Comparison of ENCODE assay signal across 9 cellular contexts in the genomic region with DNA sequence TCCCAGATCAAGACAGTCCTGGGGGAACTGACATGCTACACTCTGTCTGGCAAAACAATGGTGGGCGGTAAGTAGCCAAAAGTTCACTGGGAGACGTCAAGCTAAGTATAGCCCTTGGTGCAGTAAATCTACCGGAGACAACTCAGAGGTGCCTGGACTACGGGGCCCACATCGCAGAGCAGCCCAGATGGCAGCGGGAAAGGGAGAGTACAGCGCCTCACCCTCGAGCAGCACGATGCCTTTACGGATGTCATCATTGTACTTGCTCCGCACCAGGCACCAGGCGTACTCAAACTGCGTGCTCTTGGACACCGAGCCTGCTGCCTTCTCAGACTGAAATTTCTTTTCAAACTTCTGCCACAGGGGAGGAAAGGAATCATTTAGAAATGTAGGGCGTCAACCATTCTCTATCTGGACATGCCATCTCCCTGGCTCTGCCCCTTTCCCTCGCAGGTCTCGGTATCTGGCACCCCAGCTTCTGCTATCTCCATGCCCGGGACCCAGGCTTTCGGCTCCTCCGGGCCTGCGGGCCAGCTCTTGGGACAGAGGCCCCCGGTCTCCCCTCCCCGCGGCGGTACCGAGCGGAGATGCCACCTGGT. TPM values are rescaled to one million over a fixed set of nuclear protein-coding genes. Genes with fewer than 3 reads are reported as not detected.
DNase-seq lines count a peak whose midpoint lies in the region; ATAC-seq and TF ChIP-seq lines count a peak whose summit lies in the region.
"Had no signal": no experiment of that assay in that cellular context is flagged by ENCODE, and none has a peak within 500 bp of the region (broad histone marks: within the 10 kb centered on the region; RNA-seq: fewer than 3 reads in every experiment).

No MANE protein-coding gene starts in this region.

- H3K18ac ChIP-seq in IMR-90 (ENCODE audit: low read depth, low read length) = peak overlapping the region; percentile 8; the same call in 1 of the 2 replicates

- dilution Hi-C loops in IMR-90 (cut with HindIII; ENCODE audit: low sequenced_read_pairs, unreplicated experiment) = no loop called here

- POLR2A ChIA-PET in IMR-90 (lab: Charles Lee; ENCODE audit: unreplicated experiment) = no interaction called here

- H3K27ac Mint-ChIP-seq in Calu3 (ENCODE audit: unreplicated experiment) = no peak overlapping the region
- peak overlapping the region; percentile 91 for H3K27ac Mint-ChIP-seq in stimulated activated memory B cell treated with anti-CD40 and anti-IgM and Interleukin-4, amounts not matched to agents 10 μg/mL and 1 μg/mL and 100 μg/mL, for 72 hours

- H3K4me3 ChIP-seq in IMR-90 (ENCODE audit: insufficient read depth, low read depth, low read length) (peak overlapping the region; percentile 73), ascending aorta (peak overlapping the region; percentile 77 to 94)

- in situ Hi-C loops in IMR-90 (cut with MboI; ENCODE audit: low sequenced_read_pairs) = no loop called here

- BruUV-seq in Calu3 (replicated peaks; lab: Mats Ljungman, UMichigan) (no TSS peak), IMR-90 (replicated peaks; lab: Mats Ljungman, UMichigan) (no TSS peak)

- H4K20me1 ChIP-seq in IMR-90 (ENCODE audit: insufficient read depth, low read length) = peaks cover 15% of the 10 kb centered on the region

- peak overlapping the region; percentile 70 for H3K56ac ChIP-seq in IMR-90 (ENCODE audit: extremely low read depth, insufficient read depth, low read length)

- no peak overlapping the region for H2BK20ac ChIP-seq in IMR-90 (ENCODE audit: low read depth, low read length)

- no peak; the same call in 1 of the 2 replicates for TF ChIP-seq RAD21 in IMR-90 (IDR thresholded peaks at IDR 0.05; ENCODE audit: low read length)

- H2BK5ac ChIP-seq in IMR-90 (ENCODE audit: low read depth, low read length, poor library complexity, severe bottlenecking) = peak overlapping the region; percentile 63

- peak overlapping the region; percentile 95 for H3K4me2 ChIP-seq in IMR-90 (ENCODE audit: low read depth, low read length)

- peak overlapping the region; percentile 86 for H3K9ac ChIP-seq in IMR-90 (ENCODE audit: low read depth, low read length)

- no peak overlapping the region; the same call in 1 of the 2 replicates for H2BK120ac ChIP-seq in IMR-90 (ENCODE audit: low read depth, low read length)

- H4K91ac ChIP-seq in IMR-90 (ENCODE audit: insufficient read depth, low read depth, low read length) = no peak overlapping the region

- peak overlapping the region; percentile 83 for H3K14ac ChIP-seq in IMR-90 (replicated peaks; ENCODE audit: low read depth, low read length)

- H3K36me3 Mint-ChIP-seq in Calu3 (ENCODE audit: insufficient read depth, unreplicated experiment) = peaks cover 13% of the 10 kb centered on the region
- H3K36me3 Mint-ChIP-seq in stimulated activated memory B cell treated with anti-CD40 and anti-IgM and Interleukin-4, amounts not matched to agents 10 μg/mL and 1 μg/mL and 100 μg/mL, for 72 hours = peaks cover 35% of the 10 kb centered on the region

- H3K36me3 ChIP-seq in IMR-90 (ENCODE audit: control insufficient read depth, insufficient read depth, low read length) = peaks cover 26% of the 10 kb centered on the region
- H3K36me3 ChIP-seq in ascending aorta = peaks cover 21% of the 10 kb centered on the region in 2 donors

- H3K79me1 ChIP-seq in IMR-90 (ENCODE audit: low read depth in 1 of 2, low read length in 2 of 2) = peaks cover 24 to 56% of the 10 kb centered on the region in 2 experiments

- H3K4ac ChIP-seq in IMR-90 (ENCODE audit: low read depth, low read length) = peak overlapping the region; percentile 76

- intact Hi-C loops in Calu3 (cut with micrococcal nuclease; ENCODE audit: unreplicated experiment) (no loop called here), IMR-90 (cut with micrococcal nuclease) (loop anchor here (1.0 to 2.0 kb wide), 3 partner anchors 25 to 350 kb away; partner anchors contain the start of gene ZNHIT1), ascending aorta (cut with DNase I) (loop anchor here (1.0 to 10.0 kb wide), 7 partner anchors 8 to 1329 kb away; partner anchors contain the start of genes POP7, PPP1R35, TRIM4 and UFSP1)

- ATAC-seq in IMR-90 (ENCODE audit: low read depth) (no peak), GM21515 (IDR thresholded peaks at IDR 0.05; ENCODE audit: unreplicated experiment) (no peak), HG03097 (IDR thresholded peaks at IDR 0.05; ENCODE audit: low FRiP score, unreplicated experiment) (no peak)
- ATAC-seq in stimulated activated memory B cell treated with anti-CD40 and anti-IgM and Interleukin-4, amounts not matched to agents 10 μg/mL and 1 μg/mL and 100 μg/mL, for 72 hours = no peak

- no peaks in the 10 kb centered on the region for H3K9me3 ChIP-seq in IMR-90 (ENCODE audit: control insufficient read depth, insufficient read depth, low read length)
- no peaks in the 10 kb centered on the region for H3K9me3 ChIP-seq in ascending aorta

- H3K23ac ChIP-seq in IMR-90 (ENCODE audit: low read depth, low read length) = peak overlapping the region; percentile 78

- peak overlapping the region; percentile 74 for H4K5ac ChIP-seq in IMR-90 (ENCODE audit: low read depth, low read length)

- no peak overlapping the region for H2BK15ac ChIP-seq in IMR-90 (ENCODE audit: low read depth, low read length)

- H3K9me1 ChIP-seq in IMR-90 (ENCODE audit: insufficient read depth, low read length) = no peaks in the 10 kb centered on the region

- peak overlapping the region; percentile 81; the same call in 1 of the 2 replicates for H2AK5ac ChIP-seq in IMR-90 (ENCODE audit: low read depth, low read length)

- TF ChIP-seq CTCF in Calu3 (IDR thresholded peaks at IDR 0.05; ENCODE audit: unreplicated experiment) (no peak), IMR-90 (conservative IDR thresholded peaks at IDR 0.05; ENCODE audit: low read depth, low read length) (peak; percentile 83; the same call in 1 of the 2 replicates), ascending aorta (IDR thresholded peaks at IDR 0.05) (peak in 1 of 3 experiments; percentile 95)

- H3K27ac ChIP-seq in IMR-90 (ENCODE audit: insufficient read depth, low read length) = peak overlapping the region; percentile 73
- H3K27ac ChIP-seq in ascending aorta = peak overlapping the region; percentile 95 to 97

- no peaks in the 10 kb centered on the region for H3K9me3 Mint-ChIP-seq in Calu3 (ENCODE audit: low read depth, unreplicated experiment)
- no peaks in the 10 kb centered on the region for H3K9me3 Mint-ChIP-seq in stimulated activated memory B cell treated with anti-CD40 and anti-IgM and Interleukin-4, amounts not matched to agents 10 μg/mL and 1 μg/mL and 100 μg/mL, for 72 hours

- H3K4me1 ChIP-seq in IMR-90 (ENCODE audit: control insufficient read depth, insufficient read depth, low read length) (peaks cover 5% of the 10 kb centered on the region; the same call in 1 of the 2 replicates), ascending aorta (peaks cover 0 to 14% of the 10 kb centered on the region in 2 donors)

- H3K27me3 ChIP-seq in IMR-90 (ENCODE audit: control insufficient read depth, insufficient read depth, low read length) (no peaks in the 10 kb centered on the region), ascending aorta (no peaks in the 10 kb centered on the region)

- DNase-seq in Calu3 (no peak), IMR-90 (no peak), ascending aorta (ENCODE audit: low spot score in 2 of 2) (no peak), islet precursor cell (peak; percentile 85)
- no peak for DNase-seq in stimulated activated CD4-positive, alpha-beta T cell treated with anti-CD3 and anti-CD28 coated beads, Interleukin-4, amount 100 ng/mL, for 24 hours

- TF ChIP-seq POLR2A in IMR-90 (IDR thresholded peaks at IDR 0.05; ENCODE audit: low read depth, low read length) = no peak

- H2AK9ac ChIP-seq in IMR-90 (replicated peaks; ENCODE audit: low read depth, low read length, poor library complexity) = peak overlapping the region; percentile 89

- H4K8ac ChIP-seq in IMR-90 (ENCODE audit: low read depth in 2 of 2, low read length in 2 of 2) = peak overlapping the region; percentile 72 to 98

- 54% methylated on average over 10 of the region's 27 CpGs; no CpG with 5 or more reads in 1 of the 2 experiments for WGBS in IMR-90 (ENCODE audit: extremely low coverage in 2 of 2, insufficient read length in 1 of 2), 2 experiments

- H3K4me3 Mint-ChIP-seq in Calu3 (ENCODE audit: low read depth, unreplicated experiment) = peak overlapping the region; percentile 97
- H3K4me3 Mint-ChIP-seq in stimulated activated memory B cell treated with anti-CD40 and anti-IgM and Interleukin-4, amounts not matched to agents 10 μg/mL and 1 μg/mL and 100 μg/mL, for 72 hours = peak overlapping the region; percentile 98

- H3K27me3 Mint-ChIP-seq in Calu3 (ENCODE audit: unreplicated experiment) = no peaks in the 10 kb centered on the region
- no peaks in the 10 kb centered on the region for H3K27me3 Mint-ChIP-seq in stimulated activated memory B cell treated with anti-CD40 and anti-IgM and Interleukin-4, amounts not matched to agents 10 μg/mL and 1 μg/mL and 100 μg/mL, for 72 hours

- H3K4me1 Mint-ChIP-seq in Calu3 (ENCODE audit: low read depth, unreplicated experiment) = no peaks in the 10 kb centered on the region
- peaks cover 38% of the 10 kb centered on the region for H3K4me1 Mint-ChIP-seq in stimulated activated memory B cell treated with anti-CD40 and anti-IgM and Interleukin-4, amounts not matched to agents 10 μg/mL and 1 μg/mL and 100 μg/mL, for 72 hours

- CTCF ChIA-PET in Calu3 (lab: Charles Lee) = interaction anchor here (0.6 to 1.9 kb wide), 6 partner anchors 24 to 100 kb away, joined by 3 to 19 read pairs (median 5); partner anchors contain the start of genes PLOD3 and ZNHIT1
- CTCF ChIA-PET in IMR-90 (lab: Yijun Ruan, JAX) = interaction anchor here (0.9 to 2.1 kb wide), 6 partner anchors 8 to 100 kb away, joined by 3 to 7 read pairs (median 5); partner anchors contain the start of genes PLOD3 and ZNHIT1

- H2AFZ ChIP-seq in IMR-90 (replicated peaks; ENCODE audit: low read length, poor library complexity) = peak overlapping the region; percentile 100

RNA-seq across cellular contexts. Expression of gene FIS1, which starts 1.0 kb away (rescaled TPM):
- total RNA-seq in Calu3 (2022) = 83.8 and 90.0 TPM in 2 replicates
- 241 and 293 TPM in 2 replicates for total RNA-seq in IMR-90 (2012; rRNA removed)
- 470 and 489 TPM in 2 replicates for polyA plus RNA-seq in IMR-90 (2012; rRNA removed)
- polyA plus RNA-seq in IMR-90 (2012; cell fraction: cytosol; rRNA removed) = 544 and 563 TPM in 2 replicates
- polyA plus RNA-seq in IMR-90 (2012; cell fraction: nucleus; rRNA removed; ENCODE audit: low replicate concordance) = 172 and 183 TPM in 2 replicates
- total RNA-seq in ascending aorta = 266 TPM

RNA-seq across cellular contexts. Expression of gene CLDN15, which starts 6.3 kb away (rescaled TPM):
- total RNA-seq in Calu3 (2022) (6.4 and 8.5 TPM in 2 replicates), IMR-90 (2012; rRNA removed) (0.56 and 0.72 TPM in 2 replicates), ascending aorta (27.7 TPM)
- 5.4 and 6.7 TPM in 2 replicates for polyA plus RNA-seq in IMR-90 (2012; rRNA removed)
- 3.5 and 4.6 TPM in 2 replicates for polyA plus RNA-seq in IMR-90 (2012; cell fraction: cytosol; rRNA removed)
- 30.5 and 67.2 TPM in 2 replicates for polyA plus RNA-seq in IMR-90 (2012; cell fraction: nucleus; rRNA removed; ENCODE audit: low replicate concordance)

RNA-seq across cellular contexts. Expression of gene ZNHIT1, which starts 25.9 kb away (rescaled TPM):
- 57.2 and 57.5 TPM in 2 replicates for total RNA-seq in Calu3 (2022)
- total RNA-seq in IMR-90 (2012; rRNA removed) = 31.7 and 34.4 TPM in 2 replicates
- 47.1 and 62.9 TPM in 2 replicates for polyA plus RNA-seq in IMR-90 (2012; rRNA removed)
- polyA plus RNA-seq in IMR-90 (2012; cell fraction: cytosol; rRNA removed) = 76.6 and 174 TPM in 2 replicates
- polyA plus RNA-seq in IMR-90 (2012; cell fraction: nucleus; rRNA removed; ENCODE audit: low replicate concordance) = 30.5 and 45.4 TPM in 2 replicates
- total RNA-seq in ascending aorta = 87.9 TPM

RNA-seq across cellular contexts. Expression of gene PLOD3, which starts 26.5 kb away (rescaled TPM):
- total RNA-seq in Calu3 (2022) (103 and 108 TPM in 2 replicates), IMR-90 (2012; rRNA removed) (21.7 and 24.4 TPM in 2 replicates), ascending aorta (165 TPM)
- 159 and 167 TPM in 2 replicates for polyA plus RNA-seq in IMR-90 (2012; rRNA removed)
- 138 and 166 TPM in 2 replicates for polyA plus RNA-seq in IMR-90 (2012; cell fraction: cytosol; rRNA removed)
- 175 and 325 TPM in 2 replicates for polyA plus RNA-seq in IMR-90 (2012; cell fraction: nucleus; rRNA removed; ENCODE audit: low replicate concordance)

RNA-seq across cellular contexts. Expression of gene MOGAT3, which starts 43.0 kb away (rescaled TPM):
- total RNA-seq in Calu3 (2022) = not detected in 2 replicates
- total RNA-seq in IMR-90 (2012; rRNA removed) = not detected in 2 replicates
- polyA plus RNA-seq in IMR-90 (2012; rRNA removed) = not detected in 2 replicates
- not detected in 2 replicates for polyA plus RNA-seq in IMR-90 (2012; cell fraction: cytosol; rRNA removed)
- polyA plus RNA-seq in IMR-90 (2012; cell fraction: nucleus; rRNA removed; ENCODE audit: low replicate concordance) = not detected in 2 replicates
- not detected for total RNA-seq in ascending aorta
- total RNA-seq: SK-MEL-5 had no signal
